Comparison of ENCODE assay signal across 28 cellular contexts in the genomic region with DNA sequence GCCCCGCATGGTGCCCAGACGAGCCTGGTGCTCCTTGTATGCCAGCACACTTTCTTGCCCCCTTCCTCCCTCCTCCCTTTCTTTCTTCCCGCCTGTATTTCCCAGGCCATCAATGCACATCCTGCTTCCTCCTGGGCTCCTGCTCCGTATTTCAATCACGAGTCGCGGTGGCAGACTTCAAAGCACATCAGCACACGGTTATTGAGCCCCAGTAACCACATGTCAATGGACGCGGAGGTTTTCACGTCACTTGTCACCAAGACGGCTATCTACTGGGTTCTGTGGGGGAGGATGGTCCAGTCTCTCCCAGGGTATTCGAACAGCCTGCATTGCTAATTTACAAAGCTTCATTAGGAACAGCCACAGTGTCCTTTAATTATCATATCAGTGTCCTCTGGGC.
"Had no signal": no experiment of that assay in that cellular context is flagged by ENCODE, and none has a peak within 500 bp of the region (broad histone marks: within the 10 kb centered on the region; RNA-seq: fewer than 3 reads in every experiment).

No MANE protein-coding gene starts in this region.

- H3K27me3 ChIP-seq: brain microvascular endothelial cell, cardiac muscle cell, Peyer's patch, SJSA1 had no signal

- H3K4me3 ChIP-seq: cardiac muscle cell, Peyer's patch, SJSA1 had no signal

- H3K4me2 ChIP-seq: KMS-11 had no signal

- H3K27ac Mint-ChIP-seq: activated B cell treated with CpG ODN at 0.5 μM for 24 hours; activated CD4-positive, alpha-beta T cell treated with anti-CD3 and anti-CD28 coated beads, Interleukin-2, amount 10 ng/mL, durations not matched to agents 24 days and 14 days; activated naive CD4-positive, alpha-beta T cell treated with anti-CD3 and anti-CD28 coated beads for 36 hours; activated naive CD8-positive, alpha-beta T cell; activated T-helper 17 cell treated with anti-CD3 and anti-CD28 coated beads, Interleukin-2, amount 50 U/mL, for 72 hours; T-helper 17 cell had no signal

- H3K9ac ChIP-seq: KMS-11 had no signal

- ATAC-seq: activated T-cell treated with anti-CD3 and anti-CD28 coated beads, Interleukin-2, amount 50 U/mL, for 4 hours; activated T-helper 17 cell treated with anti-CD3 and anti-CD28 coated beads, Interleukin-2, amount 50 U/mL, for 72 hours; T-helper 17 cell had no signal

- DNase-seq: activated B cell treated with CpG ODN at 0.5 μM for 24 hours; activated CD4-positive, alpha-beta T cell treated with anti-CD3 and anti-CD28 coated beads for 1 hour; activated CD4-positive, alpha-beta T cell treated with anti-CD3 and anti-CD28 coated beads, Interleukin-2, amount 10 ng/mL, durations not matched to agents 24 days and 14 days; activated CD4-positive, alpha-beta T cell treated with anti-CD3 and anti-CD28 coated beads, Interleukin-2, amount 50 U/mL, for 48 hours; activated CD8-positive, alpha-beta memory T cell treated with anti-CD3 and anti-CD28 coated beads for 24 hours; activated gamma-delta T cell; activated naive CD4-positive, alpha-beta T cell treated with anti-CD3 and anti-CD28 coated beads for 36 hours; activated T-cell treated with anti-CD3 and anti-CD28 coated beads, Interleukin-2, amount 50 U/mL, for 4 hours; amygdala; brain microvascular endothelial cell; NCI-H1092 treated with DMSO at 0.1 percent for 48 hours; NCI-H1436; NCI-H1694 treated with DMSO at 0.1 percent for 48 hours; NCI-H2029 treated with DMSO at 0.1 percent for 48 hours; NCI-H510A treated with DMSO at 0.1 percent for 48 hours; NK-92 treated with Interleukin-12 subunit alpha and Interleukin-12 subunit beta, amount 100 ng/mL, for 24 hours; OCI-M1; SHP77; T-helper 17 cell; T-helper 9 cell had no signal

- H3K4me1 Mint-ChIP-seq: activated CD4-positive, alpha-beta T cell treated with anti-CD3 and anti-CD28 coated beads, Interleukin-2, amount 10 ng/mL, durations not matched to agents 24 days and 14 days; activated T-helper 17 cell treated with anti-CD3 and anti-CD28 coated beads, Interleukin-2, amount 50 U/mL, for 72 hours; T-helper 17 cell had no signal

- H3K36me3 Mint-ChIP-seq: activated naive CD8-positive, alpha-beta T cell had no signal

- H3K4me3 Mint-ChIP-seq: activated B cell treated with CpG ODN at 0.5 μM for 24 hours; activated CD4-positive, alpha-beta T cell treated with anti-CD3 and anti-CD28 coated beads, Interleukin-2, amount 10 ng/mL, durations not matched to agents 24 days and 14 days; activated naive CD4-positive, alpha-beta T cell treated with anti-CD3 and anti-CD28 coated beads for 36 hours; activated naive CD8-positive, alpha-beta T cell; activated T-cell treated with anti-CD3 and anti-CD28 coated beads, Interleukin-2, amount 50 U/mL, for 4 hours; activated T-helper 17 cell treated with anti-CD3 and anti-CD28 coated beads, Interleukin-2, amount 50 U/mL, for 72 hours; T-helper 17 cell had no signal

- H3K9me3 ChIP-seq: Peyer's patch, SJSA1 had no signal

- H3K27me3 Mint-ChIP-seq: activated B cell treated with CpG ODN at 0.5 μM for 24 hours; activated naive CD8-positive, alpha-beta T cell; activated T-helper 17 cell treated with anti-CD3 and anti-CD28 coated beads, Interleukin-2, amount 50 U/mL, for 72 hours; T-helper 17 cell had no signal

- H3K4me1 ChIP-seq: Peyer's patch, SJSA1 had no signal

- FAIRE-seq: astrocyte had no signal

- H3K27ac ChIP-seq: brain microvascular endothelial cell, cardiac muscle cell, KMS-11, Peyer's patch, RWPE1, SJSA1 had no signal

- H3K9me3 Mint-ChIP-seq: activated B cell treated with CpG ODN at 0.5 μM for 24 hours; activated CD4-positive, alpha-beta T cell treated with anti-CD3 and anti-CD28 coated beads, Interleukin-2, amount 10 ng/mL, durations not matched to agents 24 days and 14 days; activated naive CD4-positive, alpha-beta T cell treated with anti-CD3 and anti-CD28 coated beads for 36 hours; activated T-cell treated with anti-CD3 and anti-CD28 coated beads, Interleukin-2, amount 50 U/mL, for 4 hours; activated T-helper 17 cell treated with anti-CD3 and anti-CD28 coated beads, Interleukin-2, amount 50 U/mL, for 72 hours had no signal

- H3K36me3 ChIP-seq: brain microvascular endothelial cell, cardiac muscle cell, Peyer's patch, SJSA1 had no signal
